30 cellular contexts compared by ENCODE assay signal in the genomic region with DNA sequence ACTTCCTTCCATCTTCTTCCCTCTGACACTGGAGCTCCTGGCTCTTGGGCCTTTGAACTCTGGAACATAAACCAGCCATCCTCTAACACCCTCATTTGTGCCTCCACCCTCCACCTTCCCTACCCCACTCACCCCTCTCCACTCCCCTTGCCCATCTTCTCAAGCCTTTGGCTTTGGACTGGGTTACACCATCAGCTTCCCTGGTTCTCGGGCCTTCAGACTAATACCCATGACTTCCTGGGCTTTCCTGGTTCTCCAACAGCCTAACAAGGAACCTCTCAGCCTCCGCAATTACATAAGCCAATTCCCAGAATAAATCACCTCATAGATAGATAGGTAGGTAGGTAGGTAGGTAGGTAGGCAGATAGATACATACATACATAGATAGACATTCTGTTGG.
"Had no signal": no experiment of that assay in that cellular context is flagged by ENCODE, and none has a peak within 500 bp of the region (broad histone marks: within the 10 kb centered on the region; RNA-seq: fewer than 3 reads in every experiment).

No MANE protein-coding gene starts in this region.

- H3K27me3 Mint-ChIP-seq: progenitor cell of endocrine pancreas had no signal

- H3K27ac Mint-ChIP-seq: naive thymus-derived CD4-positive, alpha-beta T cell; natural killer cell; nephron; progenitor cell of endocrine pancreas; stimulated activated memory B cell treated with anti-CD40 and anti-IgM and Interleukin-4, amounts not matched to agents 10 μg/mL and 1 μg/mL and 100 μg/mL, for 72 hours; stimulated activated naive CD8-positive, alpha-beta T cell treated with anti-CD3 and anti-CD28 coated beads, Interleukin-15, amount 100 ng/mL, for 72 hours had no signal

- ATAC-seq: naive thymus-derived CD4-positive, alpha-beta T cell; natural killer cell; psoas muscle; right cardiac atrium; sciatic nerve; stimulated activated memory B cell treated with anti-CD40 and anti-IgM and Interleukin-4, amounts not matched to agents 10 μg/mL and 1 μg/mL and 100 μg/mL, for 72 hours; stimulated activated naive CD8-positive, alpha-beta T cell treated with anti-CD3 and anti-CD28 coated beads, Interleukin-15, amount 100 ng/mL, for 72 hours; stimulated activated naive CD8-positive, alpha-beta T cell treated with anti-CD3 and anti-CD28 coated beads, Interleukin-15, Interleukin-2, amounts not matched to agents 100 U/mL and 50 U/mL, for 24 hours had no signal

- H3K4me3 Mint-ChIP-seq: naive thymus-derived CD4-positive, alpha-beta T cell; natural killer cell; nephron; stimulated activated memory B cell treated with anti-CD40 and anti-IgM and Interleukin-4, amounts not matched to agents 10 μg/mL and 1 μg/mL and 100 μg/mL, for 72 hours; stimulated activated naive CD8-positive, alpha-beta T cell treated with anti-CD3 and anti-CD28 coated beads, Interleukin-15, amount 100 ng/mL, for 72 hours had no signal

- H3K79me2 ChIP-seq: parathyroid adenoma had no signal

- H3K4me2 ChIP-seq: smooth muscle cell had no signal

- H3K36me3 Mint-ChIP-seq: naive thymus-derived CD4-positive, alpha-beta T cell; natural killer cell; stimulated activated memory B cell treated with anti-CD40 and anti-IgM and Interleukin-4, amounts not matched to agents 10 μg/mL and 1 μg/mL and 100 μg/mL, for 72 hours had no signal

- H3K9me3 ChIP-seq: ovary, psoas muscle, thoracic aorta, thyroid gland, tibial nerve, upper lobe of left lung, vagina had no signal

- H3K9ac ChIP-seq: parathyroid adenoma had no signal

- H3K27ac ChIP-seq: ovary, parathyroid adenoma, psoas muscle, skin epidermis, spleen, thoracic aorta, thyroid gland, tibial nerve, upper lobe of left lung, vagina had no signal

- H3K4me1 Mint-ChIP-seq: naive thymus-derived CD4-positive, alpha-beta T cell; natural killer cell; stimulated activated memory B cell treated with anti-CD40 and anti-IgM and Interleukin-4, amounts not matched to agents 10 μg/mL and 1 μg/mL and 100 μg/mL, for 72 hours; stimulated activated naive CD8-positive, alpha-beta T cell treated with anti-CD3 and anti-CD28 coated beads, Interleukin-15, amount 100 ng/mL, for 72 hours had no signal

- FAIRE-seq: urothelium cell line had no signal

- H3K27me3 ChIP-seq: ovary, spleen, thyroid gland, tibial nerve, upper lobe of left lung, vagina had no signal

- H3K4me1 ChIP-seq: parathyroid adenoma, psoas muscle, spleen, thyroid gland, tibial nerve, upper lobe of left lung, vagina had no signal

- H3K4me3 ChIP-seq: ovary, psoas muscle, skin epidermis, smooth muscle cell, spleen, thoracic aorta, thyroid gland, tibial nerve, upper lobe of left lung, vagina had no signal

- DNase-seq: naive thymus-derived CD4-positive, alpha-beta T cell; natural killer cell; occipital lobe; ovary; posterior cingulate gyrus; psoas muscle; right cardiac atrium; spleen; stimulated activated CD4-positive, alpha-beta T cell treated with anti-CD3 and anti-CD28 coated beads, Interleukin-12 subunit alpha, Interleukin-12 subunit beta, amount 100 ng/mL, for 4 hours; stimulated activated CD4-positive, alpha-beta T cell treated with anti-CD3 and anti-CD28 coated beads, Interleukin-1b, Interleukin-23, amount 100 ng/mL, for 48 hours; stimulated activated CD4-positive, alpha-beta T cell treated with anti-CD3 and anti-CD28 coated beads, Interleukin-4, amount 100 ng/mL, for 1 hour; stimulated activated CD4-positive, alpha-beta T cell treated with anti-CD3 and anti-CD28 coated beads, Interleukin-4, amount 100 ng/mL, for 4 hours; stimulated activated CD8-positive, alpha-beta memory T cell treated with anti-CD3 and anti-CD28 coated beads, Interleukin-4, amount 100 ng/mL, for 48 hours; stimulated activated naive CD4-positive, alpha-beta T cell; stimulated activated naive CD8-positive, alpha-beta T cell treated with anti-CD3 and anti-CD28 coated beads, Interleukin-15, amount 100 ng/mL, for 72 hours; stimulated activated naive CD8-positive, alpha-beta T cell treated with anti-CD3 and anti-CD28 coated beads, Interleukin-15, Interleukin-2, amounts not matched to agents 100 U/mL and 50 U/mL, for 24 hours; thyroid gland; trophoblast cell; upper lobe of left lung had no signal

- H3K36me3 ChIP-seq: ovary, spleen, thyroid gland, tibial nerve, upper lobe of left lung had no signal

- H3K9me3 Mint-ChIP-seq: nephron had no signal

- H2AFZ ChIP-seq: parathyroid adenoma had no signal
